ENCODE assay signal across 9 cellular contexts in the genomic region with DNA sequence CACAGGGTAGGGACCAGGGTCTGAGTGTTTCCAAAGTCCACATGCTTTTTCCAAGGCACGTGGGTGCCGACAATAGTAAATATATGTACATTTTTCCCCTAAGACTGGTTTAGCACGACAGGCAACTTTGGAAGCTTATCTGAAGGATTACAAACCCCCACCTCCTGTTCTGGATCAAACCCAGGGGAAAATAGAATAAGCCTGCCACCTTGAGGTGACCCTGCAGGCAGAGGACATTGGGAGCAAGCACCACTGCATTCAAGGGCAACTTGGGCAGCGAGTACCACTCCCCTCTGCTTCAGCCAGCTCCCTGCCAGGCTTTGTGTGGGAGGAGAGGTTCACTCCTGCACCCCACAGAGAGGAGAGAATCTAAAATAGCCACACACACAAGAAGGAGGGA. TPM values are rescaled to one million over a fixed set of nuclear protein-coding genes. Genes with fewer than 3 reads are reported as not detected.
DNase-seq lines count a peak whose midpoint lies in the region; ATAC-seq and TF ChIP-seq lines count a peak whose summit lies in the region.
"Had no signal": no experiment of that assay in that cellular context is flagged by ENCODE, and none has a peak within 500 bp of the region (broad histone marks: within the 10 kb centered on the region; RNA-seq: fewer than 3 reads in every experiment).

No MANE protein-coding gene starts in this region.

- no peak overlapping the region for H3K4me3 ChIP-seq in CD8-positive, alpha-beta T cell (ENCODE audit: low read depth, low read length)

- no peak for ATAC-seq in GM18909 (IDR thresholded peaks at IDR 0.05; ENCODE audit: poor library complexity, unreplicated experiment)
- no peak for ATAC-seq in CD8-positive, alpha-beta T cell

- no peaks in the 10 kb centered on the region for H3K4me1 Mint-ChIP-seq in CD8-positive, alpha-beta T cell (ENCODE audit: low read depth)
- H3K4me1 Mint-ChIP-seq: IgD-negative memory B cell had no signal

- H3K27ac ChIP-seq in VCaP: peak overlapping the region; percentile 19
- no peak overlapping the region for H3K27ac ChIP-seq in CD8-positive, alpha-beta T cell (ENCODE audit: low read depth, low read length)

- no peaks in the 10 kb centered on the region for H3K36me3 Mint-ChIP-seq in CD8-positive, alpha-beta T cell
- H3K36me3 Mint-ChIP-seq: IgD-negative memory B cell had no signal

- no peak overlapping the region for H3K4me3 Mint-ChIP-seq in CD8-positive, alpha-beta T cell
- H3K4me3 Mint-ChIP-seq: IgD-negative memory B cell had no signal

- no peaks in the 10 kb centered on the region for H3K9me3 Mint-ChIP-seq in CD8-positive, alpha-beta T cell
- H3K9me3 Mint-ChIP-seq: IgD-negative memory B cell had no signal

- no peak overlapping the region for H3K27ac Mint-ChIP-seq in CD8-positive, alpha-beta T cell
- H3K27ac Mint-ChIP-seq: IgD-negative memory B cell had no signal

- H3K4me1 ChIP-seq in CD8-positive, alpha-beta T cell (ENCODE audit: insufficient read depth, low read length): no peaks in the 10 kb centered on the region

- TF ChIP-seq CTCF in VCaP (conservative IDR thresholded peaks at IDR 0.05): peak; percentile 77
- TF ChIP-seq CTCF in CD8-positive, alpha-beta T cell (IDR thresholded peaks at IDR 0.05): no peak

- H3K27me3 ChIP-seq in CD8-positive, alpha-beta T cell (ENCODE audit: insufficient read depth, low read length): no peaks in the 10 kb centered on the region

- CTCF ChIA-PET in CD8-positive, alpha-beta T cell (lab: Charles Lee): interaction anchor here (1.2 kb wide), 1 partner anchor 10 kb away, joined by 3 read pairs; no protein-coding TSS in a partner anchor

- no peaks in the 10 kb centered on the region for H3K9me3 ChIP-seq in CD8-positive, alpha-beta T cell (ENCODE audit: low read length)

- POLR2A ChIA-PET in CD8-positive, alpha-beta T cell (lab: Charles Lee): no interaction called here

- DNase-seq in EL: peak; percentile 26
- DNase-seq in MV-4-11 (lab: John Stamatoyannopoulos, UW): peak; percentile 8
- DNase-seq in iPS-NIHi7 (ENCODE audit: extremely low spot score): peak; percentile 77
- DNase-seq in activated CD4-positive, alpha-beta T cell treated with anti-CD3 and anti-CD28 coated beads for 1 hour: no peak
- DNase-seq in NCI-H226: no peak
- DNase-seq in CD8-positive, alpha-beta T cell: no peak

- no peaks in the 10 kb centered on the region for H3K36me3 ChIP-seq in CD8-positive, alpha-beta T cell (ENCODE audit: insufficient read depth, low read length)

- H3K27me3 Mint-ChIP-seq in CD8-positive, alpha-beta T cell (ENCODE audit: low read depth): peaks cover 6% of the 10 kb centered on the region

- intact Hi-C loops in CD8-positive, alpha-beta T cell (cut with DNase I, micrococcal nuclease): no loop called here

RNA-seq across cellular contexts. Expression of a gene that starts 44.8 kb away (rescaled TPM):
- not detected for total RNA-seq in CD8-positive, alpha-beta T cell

Comparison
In these comparisons a context has a peak if more than half of its experiments do, and no peak if none do; other contexts are left out.
1. DNase-seq: peak in EL (single experiment), MV-4-11 (single experiment) and iPS-NIHi7 (single experiment); none in activated CD4-positive, alpha-beta T cell treated with anti-CD3 and anti-CD28 coated beads for 1 hour (single experiment), NCI-H226 (single experiment) and CD8-positive, alpha-beta T cell (0 of 7).